31 cellular contexts compared by ENCODE assay signal in genomic region chr10:106679314-106679713, GRCh38.
"Had no signal": no experiment of that assay in that cellular context is flagged by ENCODE, and none has a peak within 500 bp of the region (broad histone marks: within the 10 kb centered on the region; RNA-seq: fewer than 3 reads in every experiment).

No MANE protein-coding gene starts in this region.

- H3K27ac ChIP-seq: adrenal gland, ascending aorta, body of pancreas, brain microvascular endothelial cell, breast epithelium, cardiac muscle cell had no signal

- H3K4me3 ChIP-seq: adrenal gland, ascending aorta, body of pancreas, breast epithelium, cardiac muscle cell had no signal

- ATAC-seq: activated naive CD4-positive, alpha-beta T cell treated with anti-CD3 and anti-CD28 coated beads, Interleukin-2, amount 50 U/mL, for 72 hours; activated naive CD8-positive, alpha-beta T cell treated with anti-CD3 and anti-CD28 coated beads, Interleukin-2, amount 50 U/mL, for 24 hours; activated T-cell treated with anti-CD3 and anti-CD28 coated beads, Interleukin-2, amount 50 U/mL, for 4 hours; activated T-cell treated with anti-CD3 and anti-CD28 coated beads, Interleukin-2, amount 50 U/mL, for 72 hours; activated T-helper 17 cell treated with anti-CD3 and anti-CD28 coated beads, Interleukin-2, amount 50 U/mL, for 72 hours; body of pancreas had no signal

- DNase-seq: activated effector memory CD4-positive, alpha-beta T cell treated with anti-CD3 and anti-CD28 coated beads, Interleukin-2, amount 50 U/mL, for 16 hours; activated effector memory CD4-positive, alpha-beta T cell treated with Interleukin-2 at 50 U/mL for 16 hours; activated gamma-delta T cell; activated gamma-delta T cell treated with Interleukin-2 at 50 U/mL for 16 hours; activated naive CD4-positive, alpha-beta T cell; activated naive CD4-positive, alpha-beta T cell treated with anti-CD3 and anti-CD28 coated beads for 36 hours; activated naive CD4-positive, alpha-beta T cell treated with anti-CD3 and anti-CD28 coated beads, Interleukin-2, amount 10 ng/mL, durations not matched to agents 7 days and 5 days; activated naive CD4-positive, alpha-beta T cell treated with anti-CD3 and anti-CD28 coated beads, Interleukin-2, amount 50 U/mL, for 16 hours; activated naive CD4-positive, alpha-beta T cell treated with Interleukin-2 at 50 U/mL for 16 hours; activated naive CD8-positive, alpha-beta T cell treated with anti-CD3 and anti-CD28 coated beads for 36 hours; activated naive CD8-positive, alpha-beta T cell treated with anti-CD3 and anti-CD28 coated beads, Interleukin-2, amount 10 ng/mL, durations not matched to agents 7 days and 5 days; activated naive CD8-positive, alpha-beta T cell treated with anti-CD3 and anti-CD28 coated beads, Interleukin-2, amount 50 U/mL, for 24 hours; activated T-cell treated with anti-CD3 and anti-CD28 coated beads, Interleukin-2, amount 50 U/mL, for 1 hour; activated T-cell treated with anti-CD3 and anti-CD28 coated beads, Interleukin-2, amount 50 U/mL, for 24 hours; activated T-cell treated with anti-CD3 and anti-CD28 coated beads, Interleukin-2, amount 50 U/mL, for 4 hours; activated T-cell treated with anti-CD3 and anti-CD28 coated beads, Interleukin-2, amount 50 U/mL, for 48 hours; activated T-cell treated with anti-CD3 and anti-CD28 coated beads, Interleukin-2, amount 50 U/mL, for 72 hours; adrenal gland; amygdala; anterior cingulate cortex; aorta; body of pancreas; brain microvascular endothelial cell; caudate nucleus; central memory CD4-positive, alpha-beta T cell; cerebellar nuclear complex had no signal

- H3K36me3 ChIP-seq: adrenal gland, ascending aorta, brain microvascular endothelial cell, breast epithelium had no signal

- H3K27me3 ChIP-seq: adrenal gland, ascending aorta, body of pancreas, brain microvascular endothelial cell, breast epithelium, cardiac muscle cell had no signal

- H3K4me1 ChIP-seq: adrenal gland, ascending aorta, body of pancreas, breast epithelium had no signal

- H3K9me3 ChIP-seq: adrenal gland, ascending aorta, body of pancreas, breast epithelium had no signal
